In the genomic region with DNA sequence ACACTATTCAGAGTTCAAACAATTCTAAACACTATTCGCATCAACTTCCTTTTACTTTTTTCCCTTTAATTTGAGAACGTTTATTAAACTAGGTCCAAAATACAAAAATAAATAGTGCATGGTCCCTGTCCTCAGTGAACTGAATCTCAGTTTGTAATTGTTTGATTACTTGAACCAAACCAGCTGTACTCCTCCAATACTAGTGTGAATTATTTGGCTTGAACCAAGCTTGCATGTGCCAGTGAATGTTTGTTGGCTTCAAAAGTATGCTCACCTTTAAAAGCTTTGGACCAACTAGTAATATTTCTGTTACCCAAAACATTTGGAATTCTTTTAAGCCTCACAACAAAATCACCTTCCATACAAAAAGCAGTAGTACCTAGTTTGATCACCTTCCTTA, we compare ENCODE assay signal across 15 cellular contexts. TPM values are rescaled to one million over a fixed set of nuclear protein-coding genes. Genes with fewer than 3 reads are reported as not detected.
DNase-seq lines count a peak whose midpoint lies in the region; ATAC-seq, FAIRE-seq and TF ChIP-seq lines count a peak whose summit lies in the region.
"Had no signal": no experiment of that assay in that cellular context is flagged by ENCODE, and none has a peak within 500 bp of the region (broad histone marks: within the 10 kb centered on the region; RNA-seq: fewer than 3 reads in every experiment).

No MANE protein-coding gene starts in this region.

- no peak for TF ChIP-seq POLR2A in A549 (IDR thresholded peaks at IDR 0.05; ENCODE audit: low read length)

- no peaks in the 10 kb centered on the region for H3K9me3 Mint-ChIP-seq in CD4-positive, alpha-beta T cell
- H3K9me3 Mint-ChIP-seq in Caco-2 (ENCODE audit: unreplicated experiment) = no peaks in the 10 kb centered on the region
- H3K9me3 Mint-ChIP-seq: activated CD4-positive, alpha-beta T cell treated with anti-CD3 and anti-CD28 coated beads, Interleukin-2, amount 10 ng/mL, durations not matched to agents 24 days and 14 days; activated naive CD4-positive, alpha-beta T cell treated with anti-CD3 and anti-CD28 coated beads, Interleukin-2, amount 50 U/mL, for 72 hours had no signal

- peaks cover 80% of the 10 kb centered on the region for H3K36me3 Mint-ChIP-seq in CD4-positive, alpha-beta T cell (ENCODE audit: low read depth)
- H3K36me3 Mint-ChIP-seq in Caco-2 (ENCODE audit: insufficient read depth, unreplicated experiment) = peaks cover 51% of the 10 kb centered on the region

- peaks cover 54% of the 10 kb centered on the region for H3K4me1 ChIP-seq in A549
- peaks cover 10 to 55% (median 44%) of the 10 kb centered on the region in 4 donors for H3K4me1 ChIP-seq in liver (ENCODE audit: control insufficient read depth in 4 of 4, insufficient read depth in 4 of 4, low read length in 3 of 4)
- peaks cover 15% of the 10 kb centered on the region for H3K4me1 ChIP-seq in Caco-2

- H3K9ac ChIP-seq in liver (ENCODE audit: low read depth in 1 of 2, low read length in 2 of 2) = no peak overlapping the region
- H3K9ac ChIP-seq: KMS-11 had no signal

- DNase-seq in A549 (ENCODE audit: low read depth in 1 of 2, low spot score in 1 of 2) = no peak
- no peak for DNase-seq in CD4-positive, alpha-beta T cell
- no peak for DNase-seq in H7
- no peak for DNase-seq in HuH-7 (ENCODE audit: low spot score)
- DNase-seq in Caco-2 = no peak
- DNase-seq: activated CD4-positive, alpha-beta T cell treated with anti-CD3 and anti-CD28 coated beads, Interleukin-2, amount 10 ng/mL, durations not matched to agents 24 days and 14 days; brain microvascular endothelial cell; NCI-H1105 treated with DMSO at 0.1 percent for 48 hours; NCI-H524 treated with DMSO at 0.1 percent for 48 hours had no signal

- no peak for TF ChIP-seq RAD21 in A549 (conservative IDR thresholded peaks at IDR 0.05 in 1 of 2, IDR thresholded peaks at IDR 0.05 in 1 of 2)
- TF ChIP-seq RAD21 in liver (IDR thresholded peaks at IDR 0.05) = no peak

- CTCF ChIA-PET in A549 (lab: Yijun Ruan, JAX) = interaction anchor here (0.7 kb wide), 1 partner anchor 761 kb away, joined by 3 read pairs; no protein-coding TSS in a partner anchor
- CTCF ChIA-PET in CD4-positive, alpha-beta T cell (lab: Charles Lee) = no interaction called here
- CTCF ChIA-PET in Caco-2 (lab: Charles Lee) = no interaction called here

- peak overlapping the region; percentile 70 to 78; a peak in 4 of 6 replicates for H3K27ac ChIP-seq in A549
- H3K27ac ChIP-seq in CD4-positive, alpha-beta T cell (ENCODE audit: low read depth, low read length) = no peak overlapping the region
- H3K27ac ChIP-seq in VCaP = peak overlapping the region; percentile 66
- H3K27ac ChIP-seq in liver (ENCODE audit: low read depth in 1 of 2, low read length in 2 of 2) = peak overlapping the region; percentile 71 to 77
- H3K27ac ChIP-seq: brain microvascular endothelial cell, KMS-11 had no signal

- no peak for TF ChIP-seq CTCF in A549 (IDR thresholded peaks at IDR 0.05)
- TF ChIP-seq CTCF in CD4-positive, alpha-beta T cell (IDR thresholded peaks at IDR 0.05) = no peak
- TF ChIP-seq CTCF in VCaP (conservative IDR thresholded peaks at IDR 0.05) = no peak
- no peak for TF ChIP-seq CTCF in liver (IDR thresholded peaks at IDR 0.05; ENCODE audit: low read depth, low read length, missing input control)
- no peak for TF ChIP-seq CTCF in Caco-2 (IDR thresholded peaks at IDR 0.05; ENCODE audit: insufficient read depth in 1 of 2, low read depth in 1 of 2, low read length in 1 of 2, severe bottlenecking in 1 of 2, unreplicated experiment in 1 of 2)

- peak overlapping the region; percentile 92 for H3K4me2 ChIP-seq in A549
- H3K4me2 ChIP-seq: KMS-11 had no signal

- POLR2A ChIA-PET in A549 (lab: Yijun Ruan, JAX) (interaction anchor here (0.6 kb wide), 1 partner anchor 9 kb away, joined by 3 read pairs; no protein-coding TSS in a partner anchor), Caco-2 (lab: Charles Lee) (no interaction called here)
- POLR2A ChIA-PET in CD4-positive, alpha-beta T cell (lab: Charles Lee) = interaction anchor here (0.9 to 1.1 kb wide), 2 partner anchors 8 to 16 kb away, joined by 3 read pairs; partner anchors contain the start of gene CCNT2

- intact Hi-C loops in CD4-positive, alpha-beta T cell (cut with DNase I, micrococcal nuclease) = no loop called here
- intact Hi-C loops in Caco-2 (cut with micrococcal nuclease; ENCODE audit: unreplicated experiment) = no loop called here

- H3K4me3 ChIP-seq in A549 = no peak overlapping the region
- H3K4me3 ChIP-seq in liver (ENCODE audit: low read depth in 1 of 3, low read length in 3 of 3) = no peak overlapping the region
- H3K4me3 ChIP-seq in H7 (ENCODE audit: insufficient read depth, low read depth, low read length) = no peak overlapping the region
- no peak overlapping the region for H3K4me3 ChIP-seq in Caco-2 (ENCODE audit: low read depth, low read length)

- no peak for FAIRE-seq in A549 (lab: Jason Lieb, UNC)

- H3K9me3 ChIP-seq in A549 (no peaks in the 10 kb centered on the region), liver (ENCODE audit: control insufficient read depth in 4 of 4, low read length in 3 of 4) (no peaks in the 10 kb centered on the region), Caco-2 (no peaks in the 10 kb centered on the region)
- no peaks in the 10 kb centered on the region for H3K9me3 ChIP-seq in CD4-positive, alpha-beta T cell (ENCODE audit: control insufficient read depth, low read length)

- no peaks in the 10 kb centered on the region for H3K27me3 Mint-ChIP-seq in CD4-positive, alpha-beta T cell
- no peaks in the 10 kb centered on the region for H3K27me3 Mint-ChIP-seq in Caco-2 (ENCODE audit: insufficient read depth, unreplicated experiment)
- H3K27me3 Mint-ChIP-seq: activated CD4-positive, alpha-beta T cell treated with anti-CD3 and anti-CD28 coated beads, Interleukin-2, amount 10 ng/mL, durations not matched to agents 24 days and 14 days had no signal

- H3K27me3 ChIP-seq in CD4-positive, alpha-beta T cell (ENCODE audit: control insufficient read depth, insufficient read depth, low read length) = no peaks in the 10 kb centered on the region
- H3K27me3 ChIP-seq in liver (ENCODE audit: control insufficient read depth in 4 of 4, insufficient read depth in 4 of 4, low read length in 3 of 4) = no peaks in the 10 kb centered on the region
- H3K27me3 ChIP-seq in H7 (ENCODE audit: control insufficient read depth, insufficient read depth, low read length) = no peaks in the 10 kb centered on the region
- no peaks in the 10 kb centered on the region for H3K27me3 ChIP-seq in Caco-2 (replicated peaks; ENCODE audit: control insufficient read depth, insufficient read depth, low read length)
- H3K27me3 ChIP-seq: brain microvascular endothelial cell had no signal

- H3K27ac Mint-ChIP-seq in CD4-positive, alpha-beta T cell = peak overlapping the region; percentile 52
- H3K27ac Mint-ChIP-seq in Caco-2 (ENCODE audit: unreplicated experiment) = no peak overlapping the region
- H3K27ac Mint-ChIP-seq: activated CD4-positive, alpha-beta T cell treated with anti-CD3 and anti-CD28 coated beads, Interleukin-2, amount 10 ng/mL, durations not matched to agents 24 days and 14 days had no signal

- H3K36me3 ChIP-seq in liver (ENCODE audit: control insufficient read depth in 4 of 4, insufficient read depth in 3 of 4, low read depth in 1 of 4, low read length in 3 of 4) (peaks cover under 1 to 9% (median 5%) of the 10 kb centered on the region in 4 donors), H7 (replicated peaks; ENCODE audit: control insufficient read depth, insufficient read depth, low read length) (peaks cover 3% of the 10 kb centered on the region), Caco-2 (ENCODE audit: control insufficient read depth, insufficient read depth, low read length) (no peaks in the 10 kb centered on the region)

- H3K4me1 Mint-ChIP-seq in CD4-positive, alpha-beta T cell (ENCODE audit: low read depth) = peaks cover 76% of the 10 kb centered on the region
- H3K4me1 Mint-ChIP-seq in Caco-2 (ENCODE audit: low read depth, unreplicated experiment) = peaks cover 19% of the 10 kb centered on the region

- no peak overlapping the region for H3K4me3 Mint-ChIP-seq in CD4-positive, alpha-beta T cell
- H3K4me3 Mint-ChIP-seq in Caco-2 (ENCODE audit: unreplicated experiment) = no peak overlapping the region
- H3K4me3 Mint-ChIP-seq: activated CD4-positive, alpha-beta T cell treated with anti-CD3 and anti-CD28 coated beads, Interleukin-2, amount 10 ng/mL, durations not matched to agents 24 days and 14 days had no signal

- BruUV-seq in Caco-2 (replicated peaks; lab: Mats Ljungman, UMichigan) = no TSS peak

- TF ChIP-seq EP300 in A549 (IDR thresholded peaks at IDR 0.05) = no peak

- no peak for ATAC-seq in A549
- ATAC-seq in CD4-positive, alpha-beta T cell (ENCODE audit: poor library complexity) = no peak
- no peak for ATAC-seq in HG03432 (IDR thresholded peaks at IDR 0.05; ENCODE audit: unreplicated experiment)
- ATAC-seq: activated naive CD4-positive, alpha-beta T cell treated with anti-CD3 and anti-CD28 coated beads, Interleukin-2, amount 50 U/mL, for 72 hours; esophagus mucosa had no signal

- 52% methylated on average over 2 of the region's 2 CpGs for WGBS in A549 (ENCODE audit: missing lambda C conversion rate)
- 18% methylated on average over 2 of the region's 2 CpGs for WGBS in liver

TF ChIP-seq in A549, 52 proteins besides CTCF, POLR2A, EP300 and RAD21 (continues in another document):
- TF ChIP-seq RARB (CRISPR knock-in tag; IDR thresholded peaks at IDR 0.05) = no peak
- no peak for TF ChIP-seq NFE2L2 (conservative IDR thresholded peaks at IDR 0.05; ENCODE audit: low read length)
- TF ChIP-seq PHF8 (IDR thresholded peaks at IDR 0.05; ENCODE audit: borderline replicate concordance, low read depth) = no peak
- TF ChIP-seq TFCP2L1 (CRISPR knock-in tag; IDR thresholded peaks at IDR 0.05) = no peak

TF ChIP-seq in liver, 16 proteins besides CTCF, POLR2A, EP300 and RAD21:
- no peak for TF ChIP-seq JUND (IDR thresholded peaks at IDR 0.05)
- peak; percentile 16 to 27 for TF ChIP-seq RXRA (IDR thresholded peaks at IDR 0.05)
- no peak for TF ChIP-seq HNF4G (IDR thresholded peaks at IDR 0.05)
- TF ChIP-seq, protein P1, sequence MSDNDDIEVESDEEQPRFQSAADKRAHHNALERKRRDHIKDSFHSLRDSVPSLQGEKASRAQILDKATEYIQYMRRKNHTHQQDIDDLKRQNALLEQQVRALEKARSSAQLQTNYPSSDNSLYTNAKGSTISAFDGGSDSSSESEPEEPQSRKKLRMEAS (IDR thresholded peaks at IDR 0.05) = peak; percentile 17
- TF ChIP-seq HNF4A (conservative IDR thresholded peaks at IDR 0.05) = peak in 1 of 2 donors; percentile 33

RNA-seq across cellular contexts. Expression of gene CCNT2, which starts 15.5 kb away (rescaled TPM):
- polyA plus RNA-seq in A549 (2011; rRNA removed) (20.7 and 24.4 TPM in 2 replicates), A549 (2017; fragmentation: RNase III; extraction: RNeasy Plus Mini Kit Qiagen cat#74134 plus additional on column Dnase treatment) (12.6 to 14.8 TPM (median 12.8 TPM) in 3 replicates), liver (1 to 10 TPM; 6.0 to 9.1 TPM)
- polyA plus RNA-seq in A549 (2012; cell fraction: cytosol; rRNA removed) = 4.1 and 4.6 TPM in 2 replicates
- 9.5 and 11.5 TPM in 2 replicates for polyA plus RNA-seq in A549 (2012; cell fraction: nucleus; rRNA removed)
- polyA minus RNA-seq in A549 (2011; rRNA and poly(A)+ RNA removed) = 20.7 and 23.0 TPM in 2 replicates
- 10 to 100 TPM; 62.1 to 67.5 TPM for total RNA-seq in CD4-positive, alpha-beta T cell
- total RNA-seq in liver (10 to 100 TPM; 20.6 to 33.0 TPM), Caco-2 (2022) (39.4 and 42.9 TPM in 2 replicates)
- 30.1 and 33.7 TPM in 2 replicates for total RNA-seq in H7 (2014; rRNA removed; shearing (Covaris generic))
